14 cellular contexts compared by ENCODE assay signal in genomic region chr9:121901616-121902015, GRCh38.
"Had no signal": no experiment of that assay in that cellular context is flagged by ENCODE, and none has a peak within 500 bp of the region (broad histone marks: within the 10 kb centered on the region; RNA-seq: fewer than 3 reads in every experiment).

No MANE protein-coding gene starts in this region.

- H3K27ac ChIP-seq: ascending aorta, esophagus muscularis mucosa, neural progenitor cell had no signal

- H3K9me3 Mint-ChIP-seq: immature natural killer cell had no signal

- H3K27ac Mint-ChIP-seq: activated naive CD8-positive, alpha-beta T cell treated with anti-CD3 and anti-CD28 coated beads, Interleukin-2, amount 10 ng/mL, durations not matched to agents 7 days and 5 days; immature natural killer cell; neural progenitor cell; stimulated activated naive CD8-positive, alpha-beta T cell treated with anti-CD3 and anti-CD28 coated beads, Interleukin-15, amount 100 ng/mL, for 72 hours; type B pancreatic cell; WTC11 had no signal

- H3K4me3 Mint-ChIP-seq: activated naive CD8-positive, alpha-beta T cell treated with anti-CD3 and anti-CD28 coated beads, Interleukin-2, amount 10 ng/mL, durations not matched to agents 7 days and 5 days; immature natural killer cell; neural progenitor cell; stimulated activated naive CD8-positive, alpha-beta T cell treated with anti-CD3 and anti-CD28 coated beads, Interleukin-15, amount 100 ng/mL, for 72 hours; type B pancreatic cell; WTC11 had no signal

- H3K27me3 Mint-ChIP-seq: stimulated activated naive CD8-positive, alpha-beta T cell treated with anti-CD3 and anti-CD28 coated beads, Interleukin-15, amount 100 ng/mL, for 72 hours; type B pancreatic cell had no signal

- ATAC-seq: stimulated activated naive CD8-positive, alpha-beta T cell treated with anti-CD3 and anti-CD28 coated beads, Interleukin-15, amount 100 ng/mL, for 72 hours; WTC11 had no signal

- H3K4me1 ChIP-seq: ascending aorta, pancreas had no signal

- H3K36me3 Mint-ChIP-seq: type B pancreatic cell had no signal

- H3K4me2 ChIP-seq: neural progenitor cell had no signal

- H2AFZ ChIP-seq: neural progenitor cell had no signal

- H3K4me3 ChIP-seq: ascending aorta, esophagus muscularis mucosa, neural progenitor cell, pancreas had no signal

- H3K4me1 Mint-ChIP-seq: activated naive CD8-positive, alpha-beta T cell treated with anti-CD3 and anti-CD28 coated beads, Interleukin-2, amount 10 ng/mL, durations not matched to agents 7 days and 5 days; immature natural killer cell; stimulated activated naive CD8-positive, alpha-beta T cell treated with anti-CD3 and anti-CD28 coated beads, Interleukin-15, amount 100 ng/mL, for 72 hours; WTC11 had no signal

- H3K36me3 ChIP-seq: ascending aorta, esophagus muscularis mucosa, neural progenitor cell, pancreas had no signal

- H3K9ac ChIP-seq: neural progenitor cell had no signal

- DNase-seq: activated CD4-positive, alpha-beta T cell treated with anti-CD3 and anti-CD28 coated beads for 48 hours; activated CD8-positive, alpha-beta memory T cell treated with anti-CD3 and anti-CD28 coated beads, Interleukin-2, amount 50 U/mL, for 48 hours; activated naive CD8-positive, alpha-beta T cell treated with anti-CD3 and anti-CD28 coated beads, Interleukin-2, amount 10 ng/mL, durations not matched to agents 7 days and 5 days; head of caudate nucleus; immature natural killer cell; pancreas; stimulated activated CD4-positive, alpha-beta T cell treated with anti-CD3 and anti-CD28 coated beads, Interleukin-1b, Interleukin-23, amount 100 ng/mL, for 48 hours; stimulated activated naive CD8-positive, alpha-beta T cell treated with anti-CD3 and anti-CD28 coated beads, Interleukin-15, amount 100 ng/mL, for 72 hours; SW 1271 had no signal

- H3K27me3 ChIP-seq: ascending aorta, esophagus muscularis mucosa, neural progenitor cell, pancreas had no signal

- H3K9me3 ChIP-seq: ascending aorta, esophagus muscularis mucosa, pancreas had no signal
